ENCODE assay signal across 36 cellular contexts in the genomic region with DNA sequence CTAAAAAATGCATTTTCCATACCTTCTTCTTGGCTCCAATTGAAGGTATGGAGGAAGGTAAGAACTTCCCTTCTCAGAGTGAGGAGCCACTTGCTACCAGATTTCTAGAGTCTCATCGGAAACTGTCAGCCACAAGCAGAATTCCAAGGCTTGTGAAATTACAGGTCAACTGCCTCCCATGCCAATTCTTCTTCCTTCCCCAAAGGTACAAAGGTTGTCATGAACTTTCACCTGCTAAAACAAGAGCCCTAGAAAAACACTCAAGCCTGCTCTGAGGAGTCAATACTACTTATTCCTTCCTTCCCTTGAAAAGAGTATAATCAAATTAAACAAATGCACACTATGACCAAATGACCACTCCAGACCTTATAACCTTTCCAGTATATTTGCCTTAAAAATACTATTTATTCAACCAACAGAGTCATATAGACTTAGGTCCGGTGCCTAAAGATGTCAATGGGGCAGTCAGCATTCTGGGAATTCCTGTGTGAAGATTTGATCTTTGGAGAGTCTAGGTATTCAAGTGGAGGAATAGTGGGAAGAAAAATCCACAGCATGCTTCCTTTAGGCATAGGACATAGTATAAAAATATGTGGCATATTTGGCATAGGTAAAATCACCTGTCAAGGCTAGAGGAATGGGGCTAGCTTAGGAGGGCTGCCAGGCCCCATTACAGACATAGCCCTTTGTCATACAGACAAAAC.
DNase-seq lines count a peak whose midpoint lies in the region; ATAC-seq, FAIRE-seq and TF ChIP-seq lines count a peak whose summit lies in the region.
"Had no signal": no experiment of that assay in that cellular context is flagged by ENCODE, and none has a peak within 500 bp of the region (broad histone marks: within the 10 kb centered on the region; RNA-seq: fewer than 3 reads in every experiment).

No MANE protein-coding gene starts in this region.

- H3K4me3 ChIP-seq in left lung (no peak overlapping the region), lower lobe of right lung (no peak overlapping the region), upper lobe of right lung (no peak overlapping the region)
- H3K4me3 ChIP-seq: A549; BLaER1; BLaER1 treated with 17β-estradiol and CSF1 and Interleukin-3, amounts not matched to agents 10 nM and 100 nM had no signal

- ATAC-seq in left lung (peak; percentile 73), lower lobe of right lung (peak; percentile 29 to 35), upper lobe of right lung (peak; percentile 29)
- ATAC-seq in activated CD8-positive, alpha-beta T cell treated with anti-CD3 and anti-CD28 coated beads for 36 hours = no peak
- ATAC-seq: A549; CD8-positive, alpha-beta T cell had no signal

- intact Hi-C loops in left lung (cut with DNase I) = no loop called here
- intact Hi-C loops in lower lobe of right lung (cut with DNase I) = no loop called here
- intact Hi-C loops in upper lobe of right lung (cut with DNase I) = no loop called here
- intact Hi-C loops in activated CD8-positive, alpha-beta T cell treated with anti-CD3 and anti-CD28 coated beads for 36 hours (cut with micrococcal nuclease) = no loop called here

- no peaks in the 10 kb centered on the region for H3K9me3 ChIP-seq in left lung
- H3K9me3 ChIP-seq in lower lobe of right lung = no peaks in the 10 kb centered on the region
- no peaks in the 10 kb centered on the region for H3K9me3 ChIP-seq in upper lobe of right lung
- H3K9me3 ChIP-seq: A549; BE2C; BLaER1; BLaER1 treated with 17β-estradiol and CSF1 and Interleukin-3, amounts not matched to agents 10 nM and 100 nM; Caco-2 had no signal

- CTCF ChIA-PET in activated CD8-positive, alpha-beta T cell treated with anti-CD3 and anti-CD28 coated beads for 36 hours (lab: Charles Lee) = no interaction called here

- TF ChIP-seq POLR2A in H54 (IDR thresholded peaks at IDR 0.05; ENCODE audit: low read depth, low read length) = no peak

- TF ChIP-seq CTCF in left lung (IDR thresholded peaks at IDR 0.05) (no peak), lower lobe of right lung (IDR thresholded peaks at IDR 0.05) (no peak), upper lobe of right lung (IDR thresholded peaks at IDR 0.05) (no peak)
- TF ChIP-seq CTCF in activated CD8-positive, alpha-beta T cell treated with anti-CD3 and anti-CD28 coated beads for 36 hours (IDR thresholded peaks at IDR 0.05) = no peak

- H3K27me3 ChIP-seq in left lung (no peaks in the 10 kb centered on the region), lower lobe of right lung (ENCODE audit: low read depth) (no peaks in the 10 kb centered on the region), upper lobe of right lung (no peaks in the 10 kb centered on the region)
- H3K27me3 ChIP-seq: BE2C; BLaER1; BLaER1 treated with 17β-estradiol and CSF1 and Interleukin-3, amounts not matched to agents 10 nM and 100 nM had no signal

- H3K4me3 Mint-ChIP-seq in activated CD8-positive, alpha-beta T cell treated with anti-CD3 and anti-CD28 coated beads for 36 hours = no peak overlapping the region
- H3K4me3 Mint-ChIP-seq: B cell; CD14-positive monocyte; CD4-positive, alpha-beta memory T cell; CD4-positive, alpha-beta T cell; CD4-positive, CD25-positive, alpha-beta regulatory T cell; CD8-positive, alpha-beta memory T cell; CD8-positive, alpha-beta T cell had no signal

- no peaks in the 10 kb centered on the region for H3K36me3 ChIP-seq in left lung
- H3K36me3 ChIP-seq in lower lobe of right lung = no peaks in the 10 kb centered on the region
- no peaks in the 10 kb centered on the region for H3K36me3 ChIP-seq in upper lobe of right lung
- H3K36me3 ChIP-seq: BLaER1; BLaER1 treated with 17β-estradiol and CSF1 and Interleukin-3, amounts not matched to agents 10 nM and 100 nM had no signal

- peak; percentile 41 for FAIRE-seq in H54 (lab: Jason Lieb, UNC)
- FAIRE-seq: A204.1, A549, D721Med had no signal

- H3K27ac ChIP-seq in left lung = no peak overlapping the region
- no peak overlapping the region for H3K27ac ChIP-seq in lower lobe of right lung
- H3K27ac ChIP-seq in upper lobe of right lung = no peak overlapping the region
- H3K27ac ChIP-seq: 22Rv1; A549; BLaER1; BLaER1 treated with 17β-estradiol and CSF1 and Interleukin-3, amounts not matched to agents 10 nM and 100 nM; C4-2B had no signal

- peaks cover 4% of the 10 kb centered on the region for H3K9me3 Mint-ChIP-seq in activated CD8-positive, alpha-beta T cell treated with anti-CD3 and anti-CD28 coated beads for 36 hours
- H3K9me3 Mint-ChIP-seq: CD8-positive, alpha-beta T cell had no signal

- DNase-seq in H54 (ENCODE audit: insufficient read length, low spot score) = no peak
- DNase-seq in left lung = no peak
- DNase-seq in lower lobe of right lung = no peak
- DNase-seq in upper lobe of right lung = no peak
- DNase-seq in activated CD8-positive, alpha-beta T cell treated with anti-CD3 and anti-CD28 coated beads for 36 hours = no peak
- no peak for DNase-seq in activated naive CD4-positive, alpha-beta T cell (lab: John Stamatoyannopoulos, UW)
- DNase-seq in DMS 273 treated with DMSO at 0.1 percent for 48 hours (lab: John Stamatoyannopoulos, UW) = no peak
- no peak for DNase-seq in activated gamma-delta T cell treated with Interleukin-2 at 50 U/mL for 16 hours
- DNase-seq: 8988T; ACHN; AML-193; BE2C; C1 segment of cervical spinal cord; Caco-2; Calu3; CD4-positive, alpha-beta memory T cell; CD4-positive, alpha-beta T cell; CD4-positive, CD25-positive, alpha-beta regulatory T cell; CD8-positive, alpha-beta memory T cell; CD8-positive, alpha-beta T cell; COR-L47; DMS153; DMS53; DMS79; DMS79 treated with DMSO at 0.1 percent for 48 hours; DND-41; EL had no signal

- H3K36me3 Mint-ChIP-seq in activated CD8-positive, alpha-beta T cell treated with anti-CD3 and anti-CD28 coated beads for 36 hours (ENCODE audit: low read depth) = no peaks in the 10 kb centered on the region
- H3K36me3 Mint-ChIP-seq: CD14-positive monocyte; CD4-positive, alpha-beta memory T cell; CD4-positive, CD25-positive, alpha-beta regulatory T cell; CD8-positive, alpha-beta memory T cell; CD8-positive, alpha-beta T cell had no signal

- POLR2A ChIA-PET in activated CD8-positive, alpha-beta T cell treated with anti-CD3 and anti-CD28 coated beads for 36 hours (lab: Charles Lee) = no interaction called here

- H3K4me1 ChIP-seq in left lung (no peaks in the 10 kb centered on the region), lower lobe of right lung (no peaks in the 10 kb centered on the region), upper lobe of right lung (no peaks in the 10 kb centered on the region)
- H3K4me1 ChIP-seq: A549, Caco-2 had no signal

- no peaks in the 10 kb centered on the region for H3K4me1 Mint-ChIP-seq in activated CD8-positive, alpha-beta T cell treated with anti-CD3 and anti-CD28 coated beads for 36 hours (ENCODE audit: low read depth)
- H3K4me1 Mint-ChIP-seq: B cell; CD14-positive monocyte; CD4-positive, alpha-beta memory T cell; CD4-positive, CD25-positive, alpha-beta regulatory T cell; CD8-positive, alpha-beta memory T cell had no signal

- no peaks in the 10 kb centered on the region for H3K27me3 Mint-ChIP-seq in activated CD8-positive, alpha-beta T cell treated with anti-CD3 and anti-CD28 coated beads for 36 hours
- H3K27me3 Mint-ChIP-seq: B cell; CD4-positive, alpha-beta memory T cell; CD4-positive, alpha-beta T cell; CD4-positive, CD25-positive, alpha-beta regulatory T cell; CD8-positive, alpha-beta memory T cell had no signal

- no peak overlapping the region for H3K27ac Mint-ChIP-seq in activated CD8-positive, alpha-beta T cell treated with anti-CD3 and anti-CD28 coated beads for 36 hours
- H3K27ac Mint-ChIP-seq: B cell; CD14-positive monocyte; CD4-positive, alpha-beta memory T cell; CD4-positive, alpha-beta T cell; CD4-positive, CD25-positive, alpha-beta regulatory T cell; CD8-positive, alpha-beta T cell had no signal
